Comparison of ENCODE assay signal across 30 cellular contexts in genomic region chr2:183837157-183837556, GRCh38.
"Had no signal": no experiment of that assay in that cellular context is flagged by ENCODE, and none has a peak within 500 bp of the region (broad histone marks: within the 10 kb centered on the region; RNA-seq: fewer than 3 reads in every experiment).

No MANE protein-coding gene starts in this region.

- H3K36me3 Mint-ChIP-seq: naive thymus-derived CD4-positive, alpha-beta T cell; neural progenitor cell; stimulated activated memory B cell treated with anti-CD40 and anti-IgM and Interleukin-4, amounts not matched to agents 10 μg/mL and 1 μg/mL and 100 μg/mL, for 72 hours; type B pancreatic cell had no signal

- ATAC-seq: naive thymus-derived CD4-positive, alpha-beta T cell; natural killer cell; pancreas; psoas muscle; right cardiac atrium; right lobe of liver; stimulated activated memory B cell treated with anti-CD40 and anti-IgM and Interleukin-4, amounts not matched to agents 10 μg/mL and 1 μg/mL and 100 μg/mL, for 72 hours; stimulated activated naive CD8-positive, alpha-beta T cell treated with anti-CD3 and anti-CD28 coated beads, Interleukin-15, amount 100 ng/mL, for 72 hours; stimulated activated naive CD8-positive, alpha-beta T cell treated with anti-CD3 and anti-CD28 coated beads, Interleukin-15, Interleukin-2, amounts not matched to agents 100 U/mL and 50 U/mL, for 24 hours had no signal

- H2AFZ ChIP-seq: neural progenitor cell had no signal

- H3K27me3 ChIP-seq: neural progenitor cell, neutrophil, pancreas, right lobe of liver, sigmoid colon, suprapubic skin, testis, tibial artery, transverse colon, vagina had no signal

- H3K4me2 ChIP-seq: neural progenitor cell had no signal

- H3K36me3 ChIP-seq: neural progenitor cell, neutrophil, pancreas, right lobe of liver, sigmoid colon, suprapubic skin, tibial artery, transverse colon, vagina had no signal

- H3K4me3 Mint-ChIP-seq: naive thymus-derived CD4-positive, alpha-beta T cell; natural killer cell; nephron; neural progenitor cell; stimulated activated memory B cell treated with anti-CD40 and anti-IgM and Interleukin-4, amounts not matched to agents 10 μg/mL and 1 μg/mL and 100 μg/mL, for 72 hours; stimulated activated naive CD8-positive, alpha-beta T cell treated with anti-CD3 and anti-CD28 coated beads, Interleukin-15, amount 100 ng/mL, for 72 hours; type B pancreatic cell had no signal

- H3K27me3 Mint-ChIP-seq: naive thymus-derived CD4-positive, alpha-beta T cell; progenitor cell of endocrine pancreas; stimulated activated memory B cell treated with anti-CD40 and anti-IgM and Interleukin-4, amounts not matched to agents 10 μg/mL and 1 μg/mL and 100 μg/mL, for 72 hours; stimulated activated naive CD8-positive, alpha-beta T cell treated with anti-CD3 and anti-CD28 coated beads, Interleukin-15, amount 100 ng/mL, for 72 hours; type B pancreatic cell had no signal

- H3K9me3 Mint-ChIP-seq: nephron; neural progenitor cell; stimulated activated memory B cell treated with anti-CD40 and anti-IgM and Interleukin-4, amounts not matched to agents 10 μg/mL and 1 μg/mL and 100 μg/mL, for 72 hours; type B pancreatic cell had no signal

- DNase-seq: naive thymus-derived CD4-positive, alpha-beta T cell; natural killer cell; nucleus accumbens; right cardiac atrium; right lobe of liver; sigmoid colon; small intestine; stimulated activated CD4-positive, alpha-beta T cell treated with anti-CD3 and anti-CD28 coated beads, Interleukin-12 subunit alpha, Interleukin-12 subunit beta, amount 100 ng/mL, for 4 hours; stimulated activated CD4-positive, alpha-beta T cell treated with anti-CD3 and anti-CD28 coated beads, Interleukin-1b, Interleukin-23, amount 100 ng/mL, for 48 hours; stimulated activated CD4-positive, alpha-beta T cell treated with anti-CD3 and anti-CD28 coated beads, Interleukin-4, amount 100 ng/mL, for 1 hour; stimulated activated CD4-positive, alpha-beta T cell treated with anti-CD3 and anti-CD28 coated beads, Interleukin-4, amount 100 ng/mL, for 4 hours; stimulated activated CD8-positive, alpha-beta memory T cell treated with anti-CD3 and anti-CD28 coated beads, Interleukin-4, amount 100 ng/mL, for 48 hours; stimulated activated naive CD4-positive, alpha-beta T cell; stimulated activated naive CD8-positive, alpha-beta T cell treated with anti-CD3 and anti-CD28 coated beads, Interleukin-15, amount 100 ng/mL, for 72 hours; stimulated activated naive CD8-positive, alpha-beta T cell treated with anti-CD3 and anti-CD28 coated beads, Interleukin-15, Interleukin-2, amounts not matched to agents 100 U/mL and 50 U/mL, for 24 hours; substantia nigra; testis; tibial artery; transverse colon had no signal

- FAIRE-seq: pancreas, small intestine, urothelium cell line had no signal

- H3K4me3 ChIP-seq: neural progenitor cell, pancreas, psoas muscle, right lobe of liver, sigmoid colon, suprapubic skin, testis, tibial artery, transverse colon, vagina had no signal

- H3K9me3 ChIP-seq: neutrophil, pancreas, psoas muscle, right lobe of liver, sigmoid colon, suprapubic skin, testis, tibial artery, transverse colon, vagina had no signal

- H3K27ac Mint-ChIP-seq: naive thymus-derived CD4-positive, alpha-beta T cell; natural killer cell; nephron; neural progenitor cell; progenitor cell of endocrine pancreas; stimulated activated memory B cell treated with anti-CD40 and anti-IgM and Interleukin-4, amounts not matched to agents 10 μg/mL and 1 μg/mL and 100 μg/mL, for 72 hours; stimulated activated naive CD8-positive, alpha-beta T cell treated with anti-CD3 and anti-CD28 coated beads, Interleukin-15, amount 100 ng/mL, for 72 hours; type B pancreatic cell had no signal

- H3K27ac ChIP-seq: neural progenitor cell, neutrophil, pancreas, psoas muscle, right lobe of liver, sigmoid colon, suprapubic skin, testis, tibial artery, transverse colon, vagina had no signal

- H3K9ac ChIP-seq: neural progenitor cell had no signal

- H3K4me1 ChIP-seq: neural progenitor cell, pancreas, psoas muscle, right lobe of liver, sigmoid colon, suprapubic skin, testis, tibial artery, transverse colon, vagina had no signal

- H3K4me1 Mint-ChIP-seq: naive thymus-derived CD4-positive, alpha-beta T cell; natural killer cell; nephron; neural progenitor cell; stimulated activated memory B cell treated with anti-CD40 and anti-IgM and Interleukin-4, amounts not matched to agents 10 μg/mL and 1 μg/mL and 100 μg/mL, for 72 hours; stimulated activated naive CD8-positive, alpha-beta T cell treated with anti-CD3 and anti-CD28 coated beads, Interleukin-15, amount 100 ng/mL, for 72 hours had no signal
